ENCODE assay signal across 1 cellular context in genomic region chr7:2182461-2182860, GRCh38.
TF ChIP-seq lines count a peak whose summit lies in the region.

No MANE protein-coding gene starts in this region.

TF ChIP-seq in K562, 482 proteins besides CTCF, POLR2A, EP300 and RAD21:
- TF ChIP-seq ARID1B (IDR thresholded peaks at IDR 0.05) (no peak), THRB (CRISPR knock-in tag; conservative IDR thresholded peaks at IDR 0.05) (no peak), ZNF263 (CRISPR knock-in tag; IDR thresholded peaks at IDR 0.05; ENCODE audit: borderline replicate concordance) (no peak), BCOR (IDR thresholded peaks at IDR 0.05) (no peak), TEAD4 (IDR thresholded peaks at IDR 0.05; ENCODE audit: low read length) (no peak), TEAD4 (CRISPR knock-in tag; IDR thresholded peaks at IDR 0.05; ENCODE audit: borderline replicate concordance) (no peak), ZFP1 (CRISPR knock-in tag; IDR thresholded peaks at IDR 0.05) (no peak), SAP30 (IDR thresholded peaks at IDR 0.05; ENCODE audit: borderline replicate concordance, insufficient read depth, low read depth, low read length, poor library complexity, severe bottlenecking) (no peak), ESRRA (IDR thresholded peaks at IDR 0.05; ENCODE audit: borderline replicate concordance, low read depth) (no peak), GTF2F1 (IDR thresholded peaks at IDR 0.05; ENCODE audit: low read depth, low read length) (no peak), CHD4 (IDR thresholded peaks at IDR 0.05; ENCODE audit: insufficient read depth, insufficient replicate concordance, low read depth, low read length, poor library complexity, severe bottlenecking) (no peak)
- TF ChIP-seq, protein P1, sequence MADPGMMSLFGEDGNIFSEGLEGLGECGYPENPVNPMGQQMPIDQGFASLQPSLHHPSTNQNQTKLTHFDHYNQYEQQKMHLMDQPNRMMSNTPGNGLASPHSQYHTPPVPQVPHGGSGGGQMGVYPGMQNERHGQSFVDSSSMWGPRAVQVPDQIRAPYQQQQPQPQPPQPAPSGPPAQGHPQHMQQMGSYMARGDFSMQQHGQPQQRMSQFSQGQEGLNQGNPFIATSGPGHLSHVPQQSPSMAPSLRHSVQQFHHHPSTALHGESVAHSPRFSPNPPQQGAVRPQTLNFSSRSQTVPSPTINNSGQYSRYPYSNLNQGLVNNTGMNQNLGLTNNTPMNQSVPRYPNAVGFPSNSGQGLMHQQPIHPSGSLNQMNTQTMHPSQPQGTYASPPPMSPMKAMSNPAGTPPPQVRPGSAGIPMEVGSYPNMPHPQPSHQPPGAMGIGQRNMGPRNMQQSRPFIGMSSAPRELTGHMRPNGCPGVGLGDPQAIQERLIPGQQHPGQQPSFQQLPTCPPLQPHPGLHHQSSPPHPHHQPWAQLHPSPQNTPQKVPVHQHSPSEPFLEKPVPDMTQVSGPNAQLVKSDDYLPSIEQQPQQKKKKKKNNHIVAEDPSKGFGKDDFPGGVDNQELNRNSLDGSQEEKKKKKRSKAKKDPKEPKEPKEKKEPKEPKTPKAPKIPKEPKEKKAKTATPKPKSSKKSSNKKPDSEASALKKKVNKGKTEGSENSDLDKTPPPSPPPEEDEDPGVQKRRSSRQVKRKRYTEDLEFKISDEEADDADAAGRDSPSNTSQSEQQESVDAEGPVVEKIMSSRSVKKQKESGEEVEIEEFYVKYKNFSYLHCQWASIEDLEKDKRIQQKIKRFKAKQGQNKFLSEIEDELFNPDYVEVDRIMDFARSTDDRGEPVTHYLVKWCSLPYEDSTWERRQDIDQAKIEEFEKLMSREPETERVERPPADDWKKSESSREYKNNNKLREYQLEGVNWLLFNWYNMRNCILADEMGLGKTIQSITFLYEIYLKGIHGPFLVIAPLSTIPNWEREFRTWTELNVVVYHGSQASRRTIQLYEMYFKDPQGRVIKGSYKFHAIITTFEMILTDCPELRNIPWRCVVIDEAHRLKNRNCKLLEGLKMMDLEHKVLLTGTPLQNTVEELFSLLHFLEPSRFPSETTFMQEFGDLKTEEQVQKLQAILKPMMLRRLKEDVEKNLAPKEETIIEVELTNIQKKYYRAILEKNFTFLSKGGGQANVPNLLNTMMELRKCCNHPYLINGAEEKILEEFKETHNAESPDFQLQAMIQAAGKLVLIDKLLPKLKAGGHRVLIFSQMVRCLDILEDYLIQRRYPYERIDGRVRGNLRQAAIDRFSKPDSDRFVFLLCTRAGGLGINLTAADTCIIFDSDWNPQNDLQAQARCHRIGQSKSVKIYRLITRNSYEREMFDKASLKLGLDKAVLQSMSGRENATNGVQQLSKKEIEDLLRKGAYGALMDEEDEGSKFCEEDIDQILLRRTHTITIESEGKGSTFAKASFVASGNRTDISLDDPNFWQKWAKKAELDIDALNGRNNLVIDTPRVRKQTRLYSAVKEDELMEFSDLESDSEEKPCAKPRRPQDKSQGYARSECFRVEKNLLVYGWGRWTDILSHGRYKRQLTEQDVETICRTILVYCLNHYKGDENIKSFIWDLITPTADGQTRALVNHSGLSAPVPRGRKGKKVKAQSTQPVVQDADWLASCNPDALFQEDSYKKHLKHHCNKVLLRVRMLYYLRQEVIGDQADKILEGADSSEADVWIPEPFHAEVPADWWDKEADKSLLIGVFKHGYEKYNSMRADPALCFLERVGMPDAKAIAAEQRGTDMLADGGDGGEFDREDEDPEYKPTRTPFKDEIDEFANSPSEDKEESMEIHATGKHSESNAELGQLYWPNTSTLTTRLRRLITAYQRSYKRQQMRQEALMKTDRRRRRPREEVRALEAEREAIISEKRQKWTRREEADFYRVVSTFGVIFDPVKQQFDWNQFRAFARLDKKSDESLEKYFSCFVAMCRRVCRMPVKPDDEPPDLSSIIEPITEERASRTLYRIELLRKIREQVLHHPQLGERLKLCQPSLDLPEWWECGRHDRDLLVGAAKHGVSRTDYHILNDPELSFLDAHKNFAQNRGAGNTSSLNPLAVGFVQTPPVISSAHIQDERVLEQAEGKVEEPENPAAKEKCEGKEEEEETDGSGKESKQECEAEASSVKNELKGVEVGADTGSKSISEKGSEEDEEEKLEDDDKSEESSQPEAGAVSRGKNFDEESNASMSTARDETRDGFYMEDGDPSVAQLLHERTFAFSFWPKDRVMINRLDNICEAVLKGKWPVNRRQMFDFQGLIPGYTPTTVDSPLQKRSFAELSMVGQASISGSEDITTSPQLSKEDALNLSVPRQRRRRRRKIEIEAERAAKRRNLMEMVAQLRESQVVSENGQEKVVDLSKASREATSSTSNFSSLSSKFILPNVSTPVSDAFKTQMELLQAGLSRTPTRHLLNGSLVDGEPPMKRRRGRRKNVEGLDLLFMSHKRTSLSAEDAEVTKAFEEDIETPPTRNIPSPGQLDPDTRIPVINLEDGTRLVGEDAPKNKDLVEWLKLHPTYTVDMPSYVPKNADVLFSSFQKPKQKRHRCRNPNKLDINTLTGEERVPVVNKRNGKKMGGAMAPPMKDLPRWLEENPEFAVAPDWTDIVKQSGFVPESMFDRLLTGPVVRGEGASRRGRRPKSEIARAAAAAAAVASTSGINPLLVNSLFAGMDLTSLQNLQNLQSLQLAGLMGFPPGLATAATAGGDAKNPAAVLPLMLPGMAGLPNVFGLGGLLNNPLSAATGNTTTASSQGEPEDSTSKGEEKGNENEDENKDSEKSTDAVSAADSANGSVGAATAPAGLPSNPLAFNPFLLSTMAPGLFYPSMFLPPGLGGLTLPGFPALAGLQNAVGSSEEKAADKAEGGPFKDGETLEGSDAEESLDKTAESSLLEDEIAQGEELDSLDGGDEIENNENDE (IDR thresholded peaks at IDR 0.05; ENCODE audit: low read depth, low read length): no peak
